ENCODE assay signal across 3 cellular contexts in genomic region chr6:79372757-79373156, GRCh38.
TF ChIP-seq lines count a peak whose summit lies in the region.

No MANE protein-coding gene starts in this region.

TF ChIP-seq in GM23338, 12 proteins besides CTCF, POLR2A, EP300 and RAD21 (continued from another document and continues in another):
- no peak for TF ChIP-seq ZNF462 (CRISPR knock-in tag; IDR thresholded peaks at IDR 0.05)
- no peak for TF ChIP-seq JUNB (IDR thresholded peaks at IDR 0.05; ENCODE audit: unreplicated experiment)

TF ChIP-seq in HCT116, 20 proteins besides CTCF, POLR2A, EP300 and RAD21 (continued from another document):
- TF ChIP-seq ZBTB33 (IDR thresholded peaks at IDR 0.05; ENCODE audit: extremely low read depth, insufficient replicate concordance, low read length) (no peak), JUND (IDR thresholded peaks at IDR 0.05) (no peak), ZNF274 (IDR thresholded peaks at IDR 0.05; ENCODE audit: low read depth, low read length) (no peak), REST (IDR thresholded peaks at IDR 0.05; ENCODE audit: low read depth) (no peak), CBX3 (IDR thresholded peaks at IDR 0.05; ENCODE audit: low read depth) (no peak), MAX (IDR thresholded peaks at IDR 0.05) (no peak), YY1 (IDR thresholded peaks at IDR 0.05; ENCODE audit: extremely low read depth, insufficient replicate concordance, low read depth, low read length) (no peak), ELF1 (IDR thresholded peaks at IDR 0.05; ENCODE audit: borderline replicate concordance, low read depth) (no peak), POLR2AphosphoS5 (IDR thresholded peaks at IDR 0.05; ENCODE audit: low read depth, low read length) (no peak), CEBPB (IDR thresholded peaks at IDR 0.05; ENCODE audit: low read depth) (no peak)

TF ChIP-seq in K562, 482 proteins besides CTCF, POLR2A, EP300 and RAD21 (continued from another document):
- TF ChIP-seq MNT (conservative IDR thresholded peaks at IDR 0.05) (no peak), TFE3 (CRISPR knock-in tag; IDR thresholded peaks at IDR 0.05) (no peak)
